In the genomic region with DNA sequence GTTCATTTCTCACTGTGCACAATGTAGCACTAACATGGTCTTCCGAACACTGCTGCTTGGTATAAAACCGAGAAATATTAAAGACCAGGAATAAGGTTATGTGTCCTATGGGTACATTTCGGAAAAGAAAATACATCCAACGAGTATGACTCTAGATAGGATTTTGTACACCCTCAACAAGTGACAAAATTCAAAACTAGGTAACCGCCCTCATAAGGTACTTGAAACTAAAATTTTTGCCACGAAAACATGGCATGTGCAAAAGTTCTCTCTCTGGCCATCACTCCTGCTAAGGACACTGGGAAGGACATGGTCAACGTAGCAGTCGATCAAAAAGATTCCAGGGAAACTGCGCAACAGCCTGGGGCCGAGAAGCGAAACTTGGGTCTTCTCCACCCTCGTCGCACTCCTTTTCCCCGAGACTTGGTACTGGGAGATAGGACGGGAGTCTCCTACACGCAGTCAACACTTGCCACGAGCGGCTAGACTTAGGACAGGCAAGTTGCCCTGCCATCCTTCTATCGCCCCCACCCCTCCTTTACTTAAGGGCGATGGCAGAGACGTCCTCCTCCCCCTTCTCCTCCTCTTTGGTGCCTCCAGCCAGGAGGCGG, we compare ENCODE assay signal across 8 cellular contexts. TPM values are rescaled to one million over a fixed set of nuclear protein-coding genes. Genes with fewer than 3 reads are reported as not detected.
DNase-seq lines count a peak whose midpoint lies in the region; ATAC-seq and TF ChIP-seq lines count a peak whose summit lies in the region.

No MANE protein-coding gene starts in this region.

- WGBS in aorta, 2 donors, result 0 to 1% methylated on average over 22 of the region's 22 CpGs

- intact Hi-C loops in aorta (cut with DNase I), result loop anchor here in 1 of 2 donors (1.0 to 5.0 kb wide), 2 partner anchors 73 to 271 kb away; partner anchors contain the start of genes CEP350 and QSOX1

- H3K27me3 ChIP-seq in mucosa of stomach (ENCODE audit: control insufficient read depth, insufficient read depth, low read length), result no peaks in the 10 kb centered on the region
- no peaks in the 10 kb centered on the region for H3K27me3 ChIP-seq in aorta (ENCODE audit: control insufficient read depth in 1 of 2, insufficient read depth in 2 of 2, low read length in 1 of 2)

- H3K9me3 ChIP-seq in mucosa of stomach (ENCODE audit: control insufficient read depth, low read length), result no peaks in the 10 kb centered on the region
- H3K9me3 ChIP-seq in aorta (ENCODE audit: control insufficient read depth, low read length), result no peaks in the 10 kb centered on the region

- peaks cover 9% of the 10 kb centered on the region for H3K4me1 ChIP-seq in mucosa of stomach (ENCODE audit: control insufficient read depth, insufficient read depth, low read length)
- H3K4me1 ChIP-seq in aorta (ENCODE audit: control insufficient read depth in 1 of 2, insufficient read depth in 2 of 2, low read length in 2 of 2), result no peaks in the 10 kb centered on the region

- DNase-seq in ELR (ENCODE audit: low read depth), result peak; percentile 89
- DNase-seq in epithelial cell of proximal tubule (ENCODE audit: low read depth), result no peak
- peak in 1 of 2 donors; percentile 95 for DNase-seq in aorta

- peak overlapping the region; percentile 77 for H3K4me3 ChIP-seq in epithelial cell of proximal tubule (ENCODE audit: low read depth, low read length)
- peak overlapping the region; percentile 90 for H3K4me3 ChIP-seq in mucosa of stomach (ENCODE audit: low read length)
- peak overlapping the region; percentile 24 to 48 for H3K4me3 ChIP-seq in aorta (ENCODE audit: low read length in 2 of 2)

- TF ChIP-seq CTCF in epithelial cell of proximal tubule (conservative IDR thresholded peaks at IDR 0.05; ENCODE audit: low read depth, low read length), result no peak

- peak overlapping the region; percentile 25 to 89 for H3K27ac ChIP-seq in aorta (ENCODE audit: low read depth in 1 of 2, low read length in 2 of 2)

- peak overlapping the region; percentile 97 for H3K9ac ChIP-seq in mucosa of stomach (ENCODE audit: low read length)

- no peaks in the 10 kb centered on the region for H3K36me3 ChIP-seq in mucosa of stomach (ENCODE audit: control insufficient read depth, insufficient read depth, low read length)
- peaks cover 0 to 2% of the 10 kb centered on the region in 2 donors for H3K36me3 ChIP-seq in aorta (ENCODE audit: control insufficient read depth in 1 of 2, insufficient read depth in 2 of 2, low read length in 1 of 2)

- ATAC-seq in HG03108 (IDR thresholded peaks at IDR 0.05; ENCODE audit: unreplicated experiment) (peak; percentile 0), SK-N-SH treated with all-trans-retinoic acid at 6 μM for 48 hours (no peak; the same call in 2 of the 3 replicates), aorta (ENCODE audit: low FRiP score) (peak; percentile 72), GM19324 (IDR thresholded peaks at IDR 0.05; ENCODE audit: low FRiP score, unreplicated experiment) (no peak), HG03469 (IDR thresholded peaks at IDR 0.05; ENCODE audit: unreplicated experiment) (no peak)

TF ChIP-seq in SK-N-SH treated with all-trans-retinoic acid at 6 μM for 48 hours, 23 proteins besides CTCF, POLR2A, EP300 and RAD21:
- TF ChIP-seq ZNF8 (CRISPR knock-in tag; IDR thresholded peaks at IDR 0.05) (no peak), ZC3H10 (CRISPR knock-in tag; IDR thresholded peaks at IDR 0.05) (0 out of 2 replicates have a peak, but pooled peaks have one; percentile 45), TSHZ2 (CRISPR knock-in tag; IDR thresholded peaks at IDR 0.05) (no peak)
- TF ChIP-seq, protein P1, sequence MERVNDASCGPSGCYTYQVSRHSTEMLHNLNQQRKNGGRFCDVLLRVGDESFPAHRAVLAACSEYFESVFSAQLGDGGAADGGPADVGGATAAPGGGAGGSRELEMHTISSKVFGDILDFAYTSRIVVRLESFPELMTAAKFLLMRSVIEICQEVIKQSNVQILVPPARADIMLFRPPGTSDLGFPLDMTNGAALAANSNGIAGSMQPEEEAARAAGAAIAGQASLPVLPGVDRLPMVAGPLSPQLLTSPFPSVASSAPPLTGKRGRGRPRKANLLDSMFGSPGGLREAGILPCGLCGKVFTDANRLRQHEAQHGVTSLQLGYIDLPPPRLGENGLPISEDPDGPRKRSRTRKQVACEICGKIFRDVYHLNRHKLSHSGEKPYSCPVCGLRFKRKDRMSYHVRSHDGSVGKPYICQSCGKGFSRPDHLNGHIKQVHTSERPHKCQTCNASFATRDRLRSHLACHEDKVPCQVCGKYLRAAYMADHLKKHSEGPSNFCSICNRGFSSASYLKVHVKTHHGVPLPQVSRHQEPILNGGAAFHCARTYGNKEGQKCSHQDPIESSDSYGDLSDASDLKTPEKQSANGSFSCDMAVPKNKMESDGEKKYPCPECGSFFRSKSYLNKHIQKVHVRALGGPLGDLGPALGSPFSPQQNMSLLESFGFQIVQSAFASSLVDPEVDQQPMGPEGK (CRISPR knock-in tag; IDR thresholded peaks at IDR 0.05; ENCODE audit: borderline replicate concordance), result no peak
- TF ChIP-seq, protein P2, sequence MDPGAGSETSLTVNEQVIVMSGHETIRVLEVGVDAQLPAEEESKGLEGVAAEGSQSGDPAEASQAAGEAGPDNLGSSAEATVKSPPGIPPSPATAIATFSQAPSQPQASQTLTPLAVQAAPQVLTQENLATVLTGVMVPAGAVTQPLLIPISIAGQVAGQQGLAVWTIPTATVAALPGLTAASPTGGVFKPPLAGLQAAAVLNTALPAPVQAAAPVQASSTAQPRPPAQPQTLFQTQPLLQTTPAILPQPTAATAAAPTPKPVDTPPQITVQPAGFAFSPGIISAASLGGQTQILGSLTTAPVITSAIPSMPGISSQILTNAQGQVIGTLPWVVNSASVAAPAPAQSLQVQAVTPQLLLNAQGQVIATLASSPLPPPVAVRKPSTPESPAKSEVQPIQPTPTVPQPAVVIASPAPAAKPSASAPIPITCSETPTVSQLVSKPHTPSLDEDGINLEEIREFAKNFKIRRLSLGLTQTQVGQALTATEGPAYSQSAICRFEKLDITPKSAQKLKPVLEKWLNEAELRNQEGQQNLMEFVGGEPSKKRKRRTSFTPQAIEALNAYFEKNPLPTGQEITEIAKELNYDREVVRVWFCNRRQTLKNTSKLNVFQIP (CRISPR knock-in tag; IDR thresholded peaks at IDR 0.05; ENCODE audit: borderline replicate concordance, low read depth), result no peak

RNA-seq across cellular contexts. Expression of gene TOR1AIP1, which starts 0.3 kb away (rescaled TPM):
- total RNA-seq in epithelial cell of proximal tubule (35.3 and 50.5 TPM in 2 replicates), aorta (10 to 100 TPM; 68.3 to 68.4 TPM)
- polyA plus RNA-seq in aorta, result 10 to 100 TPM; 48.0 to 53.6 TPM

RNA-seq across cellular contexts. Expression of gene TOR1AIP2, which starts 4.1 kb away (rescaled TPM):
- total RNA-seq in epithelial cell of proximal tubule, result 47.7 and 57.4 TPM in 2 replicates
- 10 to 100 TPM; 62.7 to 64.7 TPM for total RNA-seq in aorta
- 1 to 10 TPM; 9.4 to 9.5 TPM for polyA plus RNA-seq in aorta

Comparison
In these comparisons a context has a peak if more than half of its experiments do, and no peak if none do; other contexts are left out.
1. ATAC-seq: peak in HG03108 (single experiment) and aorta (single experiment); none in SK-N-SH treated with all-trans-retinoic acid at 6 μM for 48 hours (single experiment), GM19324 (single experiment) and HG03469 (single experiment).
2. H3K4me3 ChIP-seq: peak in every context shown above with its lines; median percentile 90 in mucosa of stomach; 77 in epithelial cell of proximal tubule; 36 in aorta.